In the genomic region with DNA sequence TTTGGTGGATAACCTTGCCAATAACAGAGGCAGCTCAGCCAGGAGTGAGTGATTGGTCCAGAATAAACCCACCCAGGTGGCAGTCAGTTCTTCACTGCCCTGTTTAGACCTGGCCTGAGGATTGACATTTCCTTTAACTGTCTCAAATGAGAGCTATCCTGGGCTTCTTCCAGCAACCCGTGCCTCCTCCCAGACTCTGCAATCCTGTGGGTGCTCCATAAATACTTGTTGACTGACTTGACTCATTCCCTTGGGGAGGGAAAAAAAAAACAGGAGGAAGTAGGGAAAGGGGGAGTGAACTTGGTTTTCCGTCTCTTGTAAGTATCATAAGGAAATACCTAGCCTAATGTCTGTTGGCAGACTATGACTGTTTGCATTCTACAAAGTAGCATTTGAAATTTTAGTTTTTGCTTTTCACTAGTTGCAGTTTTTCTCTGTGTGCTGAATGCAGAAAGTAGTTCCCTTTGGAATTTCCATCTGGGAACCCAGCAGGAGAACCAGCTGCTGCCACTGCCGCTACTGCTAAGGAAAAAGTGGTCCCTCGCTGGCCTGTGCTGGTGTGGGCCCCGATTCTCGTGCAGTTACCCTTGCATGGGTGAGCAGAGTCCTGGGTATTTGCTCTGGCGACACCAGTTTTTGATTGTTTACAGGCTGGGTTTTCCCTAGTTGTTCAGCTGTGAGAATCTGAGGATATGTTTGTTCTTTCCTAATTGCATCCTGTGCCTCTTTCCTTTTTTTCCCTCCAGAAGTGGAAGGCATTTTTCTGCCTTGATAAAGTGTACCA, we compare ENCODE assay signal across 11 cellular contexts.
A peak's percentile ranks its signal among the peaks of the same experiment; 100 is the strongest.
DNase-seq lines count a peak whose midpoint lies in the region; ATAC-seq, FAIRE-seq and TF ChIP-seq lines count a peak whose summit lies in the region.
"Had no signal": no experiment of that assay in that cellular context is flagged by ENCODE, and none has a peak within 500 bp of the region (broad histone marks: within the 10 kb centered on the region; RNA-seq: fewer than 3 reads in every experiment).

No MANE protein-coding gene starts in this region.

- H3K27ac Mint-ChIP-seq in nephron progenitor cell, result peak overlapping the region; percentile 94
- H3K27ac Mint-ChIP-seq: activated B cell treated with CpG ODN at 0.5 μM for 24 hours; stimulated activated naive CD8-positive, alpha-beta T cell treated with anti-CD3 and anti-CD28 coated beads, Interleukin-15, Interleukin-2, amounts not matched to agents 100 ng/mL and 50 ng/mL, for 24 hours had no signal

- no peak for ATAC-seq in HG03108 (IDR thresholded peaks at IDR 0.05; ENCODE audit: unreplicated experiment)

- TF ChIP-seq CTCF in esophagus squamous epithelium (IDR thresholded peaks at IDR 0.05) (no peak), nephron progenitor cell (IDR thresholded peaks at IDR 0.05) (no peak)

- peak; percentile 71 for DNase-seq in AG20443 (ENCODE audit: low spot score)
- DNase-seq in RCC 7860 (ENCODE audit: low spot score), result peak; percentile 38
- DNase-seq in esophagus squamous epithelium (lab: John Stamatoyannopoulos, UW), result no peak
- no peak for DNase-seq in nephron progenitor cell
- no peak for DNase-seq in COR-L47 (lab: John Stamatoyannopoulos, UW)
- no peak for DNase-seq in NCI-H2196 (lab: John Stamatoyannopoulos, UW; ENCODE audit: unreplicated experiment)
- no peak for DNase-seq in NCI-H446 treated with DMSO at 0.1 percent for 48 hours (lab: John Stamatoyannopoulos, UW)
- DNase-seq: activated B cell treated with CpG ODN at 0.5 μM for 24 hours, GDM1 had no signal

- TF ChIP-seq POLR2A in esophagus squamous epithelium (IDR thresholded peaks at IDR 0.05), result no peak

- peaks cover 4% of the 10 kb centered on the region for H3K27me3 Mint-ChIP-seq in nephron progenitor cell (ENCODE audit: low read depth, poor library complexity)

- H3K9me3 Mint-ChIP-seq in nephron progenitor cell, result no peaks in the 10 kb centered on the region
- H3K9me3 Mint-ChIP-seq: activated B cell treated with CpG ODN at 0.5 μM for 24 hours; stimulated activated naive CD8-positive, alpha-beta T cell treated with anti-CD3 and anti-CD28 coated beads, Interleukin-15, Interleukin-2, amounts not matched to agents 100 ng/mL and 50 ng/mL, for 24 hours had no signal

- 29 to 40% methylated on average over 7 of the region's 7 CpGs for WGBS in esophagus squamous epithelium, 2 donors

- intact Hi-C loops in esophagus squamous epithelium (cut with DNase I), result no loop called here

- H3K4me3 Mint-ChIP-seq in nephron progenitor cell, result peak overlapping the region; percentile 38
- H3K4me3 Mint-ChIP-seq: activated B cell treated with CpG ODN at 0.5 μM for 24 hours; stimulated activated naive CD8-positive, alpha-beta T cell treated with anti-CD3 and anti-CD28 coated beads, Interleukin-15, Interleukin-2, amounts not matched to agents 100 ng/mL and 50 ng/mL, for 24 hours had no signal

- no peaks in the 10 kb centered on the region for H3K9me3 ChIP-seq in esophagus squamous epithelium

- peak; percentile 56 for FAIRE-seq in RCC 7860 (lab: Jason Lieb, UNC)

- H3K36me3 Mint-ChIP-seq in nephron progenitor cell (ENCODE audit: low read depth), result peaks cover 11% of the 10 kb centered on the region

- H3K4me3 ChIP-seq in esophagus squamous epithelium, result no peak overlapping the region

- H3K27ac ChIP-seq in esophagus squamous epithelium, result peak overlapping the region in 3 of 4 donors; percentile 67 to 78 (median 72)

- H3K36me3 ChIP-seq in esophagus squamous epithelium, result no peaks in the 10 kb centered on the region

- H3K4me1 ChIP-seq in esophagus squamous epithelium, result peaks cover 8 to 53% (median 17%) of the 10 kb centered on the region in 3 donors

- no peaks in the 10 kb centered on the region for H3K27me3 ChIP-seq in esophagus squamous epithelium

- H3K4me1 Mint-ChIP-seq in nephron progenitor cell, result peaks cover 89% of the 10 kb centered on the region
- H3K4me1 Mint-ChIP-seq: activated B cell treated with CpG ODN at 0.5 μM for 24 hours had no signal

Comparison
In these comparisons a context has a peak if more than half of its experiments do, and no peak if none do; other contexts are left out.
1. DNase-seq: peak in AG20443 (single experiment) and RCC 7860 (single experiment); none in esophagus squamous epithelium (single experiment), nephron progenitor cell (single experiment), COR-L47 (single experiment), NCI-H2196 (single experiment) and NCI-H446 treated with DMSO at 0.1 percent for 48 hours (single experiment).